14 cellular contexts compared by ENCODE assay signal in genomic region chr10:8402469-8403074, GRCh38.
A peak's percentile ranks its signal among the peaks of the same experiment; 100 is the strongest.
DNase-seq lines count a peak whose midpoint lies in the region.
"Had no signal": no experiment of that assay in that cellular context is flagged by ENCODE, and none has a peak within 500 bp of the region (broad histone marks: within the 10 kb centered on the region; RNA-seq: fewer than 3 reads in every experiment).

No MANE protein-coding gene starts in this region.

- DNase-seq in CD4-positive, alpha-beta memory T cell: peak; percentile 45 to 73 (median 52)
- DNase-seq in T-helper 22 cell (ENCODE audit: low read depth): peak; percentile 17
- peak; percentile 52 for DNase-seq in activated naive CD4-positive, alpha-beta T cell treated with anti-CD3 and anti-CD28 coated beads, Interleukin-2, amount 10 ng/mL, durations not matched to agents 7 days and 5 days
- DNase-seq in stimulated activated CD4-positive, alpha-beta T cell treated with anti-CD3 and anti-CD28 coated beads, Interleukin-12 subunit alpha, Interleukin-12 subunit beta, amount 100 ng/mL, for 24 hours (ENCODE audit: low read depth in 2 of 2): peak; percentile 8 to 40
- DNase-seq in NCI-H1694 (lab: John Stamatoyannopoulos, UW): no peak
- DNase-seq in Ammon's horn (ENCODE audit: low spot score): no peak
- DNase-seq in NCI-H187 treated with DMSO at 0.1 percent for 48 hours (lab: John Stamatoyannopoulos, UW): no peak
- DNase-seq in cortex of kidney (lab: John Stamatoyannopoulos, UW): no peak
- DNase-seq: left ventricle myocardium inferior, NCI-H774, sigmoid colon had no signal

- intact Hi-C loops in CD4-positive, alpha-beta memory T cell (cut with micrococcal nuclease): loop anchor here (2.0 to 5.0 kb wide), 2 partner anchors 70 to 220 kb away; no protein-coding TSS in a partner anchor

- no peaks in the 10 kb centered on the region for H3K9me3 ChIP-seq in CD4-positive, alpha-beta memory T cell (ENCODE audit: control insufficient read depth in 1 of 2, low read length in 2 of 2)
- H3K9me3 ChIP-seq: left ventricle myocardium inferior, sigmoid colon had no signal

- H3K27ac ChIP-seq in CD4-positive, alpha-beta memory T cell (ENCODE audit: low read depth, low read length): peak overlapping the region; percentile 95
- H3K27ac ChIP-seq: hepatocyte, left ventricle myocardium inferior, sigmoid colon had no signal

- no peaks in the 10 kb centered on the region for H3K27me3 Mint-ChIP-seq in CD4-positive, alpha-beta memory T cell
- H3K27me3 Mint-ChIP-seq in activated naive CD4-positive, alpha-beta T cell treated with anti-CD3 and anti-CD28 coated beads, Interleukin-2, amount 10 ng/mL, durations not matched to agents 7 days and 5 days: peaks cover 7% of the 10 kb centered on the region

- peaks cover 0 to 3% (median 0%) of the 10 kb centered on the region in 8 donors for H3K9me3 Mint-ChIP-seq in CD4-positive, alpha-beta memory T cell
- no peaks in the 10 kb centered on the region for H3K9me3 Mint-ChIP-seq in activated naive CD4-positive, alpha-beta T cell treated with anti-CD3 and anti-CD28 coated beads, Interleukin-2, amount 10 ng/mL, durations not matched to agents 7 days and 5 days

- H3K4me3 ChIP-seq in CD4-positive, alpha-beta memory T cell (ENCODE audit: low read length in 2 of 2): no peak overlapping the region
- H3K4me3 ChIP-seq: GM12878, hepatocyte, K562, left ventricle myocardium inferior, sigmoid colon had no signal

- peak overlapping the region in 7 of 8 donors; percentile 48 to 83 (median 76) for H3K4me3 Mint-ChIP-seq in CD4-positive, alpha-beta memory T cell
- peak overlapping the region; percentile 35 for H3K4me3 Mint-ChIP-seq in activated naive CD4-positive, alpha-beta T cell treated with anti-CD3 and anti-CD28 coated beads, Interleukin-2, amount 10 ng/mL, durations not matched to agents 7 days and 5 days

- H3K36me3 ChIP-seq in CD4-positive, alpha-beta memory T cell (ENCODE audit: insufficient read depth, low read length): no peaks in the 10 kb centered on the region
- H3K36me3 ChIP-seq: left ventricle myocardium inferior, sigmoid colon had no signal

- H3K27me3 ChIP-seq in CD4-positive, alpha-beta memory T cell (ENCODE audit: insufficient read depth, low read length): no peaks in the 10 kb centered on the region
- H3K27me3 ChIP-seq: hepatocyte, sigmoid colon had no signal

- CTCF ChIA-PET in CD4-positive, alpha-beta memory T cell (lab: Charles Lee; ENCODE audit: partially characterized antibody): interaction anchor here (0.6 to 2.8 kb wide), 14 partner anchors 8 to 807 kb away, joined by 3 to 18 read pairs (median 4); partner anchors contain the start of gene GATA3
- CTCF ChIA-PET in activated naive CD4-positive, alpha-beta T cell treated with anti-CD3 and anti-CD28 coated beads, Interleukin-2, amount 10 ng/mL, durations not matched to agents 7 days and 5 days (lab: Charles Lee): interaction anchor here (0.6 to 1.8 kb wide), 5 partner anchors 42 to 343 kb away, joined by 3 to 6 read pairs (median 5); no protein-coding TSS in a partner anchor

- H3K36me3 Mint-ChIP-seq in CD4-positive, alpha-beta memory T cell: peaks cover 0 to 1% of the 10 kb centered on the region in 2 donors
- peaks cover 7% of the 10 kb centered on the region for H3K36me3 Mint-ChIP-seq in activated naive CD4-positive, alpha-beta T cell treated with anti-CD3 and anti-CD28 coated beads, Interleukin-2, amount 10 ng/mL, durations not matched to agents 7 days and 5 days

- POLR2A ChIA-PET in CD4-positive, alpha-beta memory T cell (lab: Charles Lee; ENCODE audit: partially characterized antibody): interaction anchor here (0.5 to 7.4 kb wide), 28 partner anchors 8 to 694 kb away, joined by 3 to 118 read pairs (median 4); no protein-coding TSS in a partner anchor

- H3K4me1 ChIP-seq in CD4-positive, alpha-beta memory T cell (ENCODE audit: insufficient read depth, low read length): peaks cover 88% of the 10 kb centered on the region
- H3K4me1 ChIP-seq: left ventricle myocardium inferior, sigmoid colon had no signal

- H3K4me1 Mint-ChIP-seq in CD4-positive, alpha-beta memory T cell: peaks cover 77 to 98% (median 88%) of the 10 kb centered on the region in 4 donors
- H3K4me1 Mint-ChIP-seq in activated naive CD4-positive, alpha-beta T cell treated with anti-CD3 and anti-CD28 coated beads, Interleukin-2, amount 10 ng/mL, durations not matched to agents 7 days and 5 days: peaks cover 82% of the 10 kb centered on the region

- H3K27ac Mint-ChIP-seq in CD4-positive, alpha-beta memory T cell: peak overlapping the region; percentile 92 to 100 (median 98)
- H3K27ac Mint-ChIP-seq in activated naive CD4-positive, alpha-beta T cell treated with anti-CD3 and anti-CD28 coated beads, Interleukin-2, amount 10 ng/mL, durations not matched to agents 7 days and 5 days: peak overlapping the region; percentile 85

Comparison
In these comparisons a context has a peak if more than half of its experiments do, and no peak if none do; other contexts are left out.
1. DNase-seq: peak in CD4-positive, alpha-beta memory T cell (5 of 5), T-helper 22 cell (single experiment), activated naive CD4-positive, alpha-beta T cell treated with anti-CD3 and anti-CD28 coated beads, Interleukin-2, amount 10 ng/mL, durations not matched to agents 7 days and 5 days (single experiment) and stimulated activated CD4-positive, alpha-beta T cell treated with anti-CD3 and anti-CD28 coated beads, Interleukin-12 subunit alpha, Interleukin-12 subunit beta, amount 100 ng/mL, for 24 hours (2 of 2); none in NCI-H1694 (single experiment), Ammon's horn (single experiment), NCI-H187 treated with DMSO at 0.1 percent for 48 hours (single experiment) and cortex of kidney (single experiment).